In genomic region chr1:244836598-244836997, GRCh38 we compare ENCODE assay signal across 8 cellular contexts. TPM values are rescaled to one million over a fixed set of nuclear protein-coding genes. Genes with fewer than 3 reads are reported as not detected.
DNase-seq lines count a peak whose midpoint lies in the region; ATAC-seq and TF ChIP-seq lines count a peak whose summit lies in the region.

No MANE protein-coding gene starts in this region.

- ATAC-seq in GM19324 (IDR thresholded peaks at IDR 0.05; ENCODE audit: low FRiP score, unreplicated experiment) (no peak), GM19467 (IDR thresholded peaks at IDR 0.05; ENCODE audit: unreplicated experiment) (no peak)

- H3K36me3 ChIP-seq in adrenal gland (replicated peaks in 1 of 2): peaks cover 0 to 7% of the 10 kb centered on the region in 2 donors
- H3K36me3 ChIP-seq in thyroid gland: no peaks in the 10 kb centered on the region

- intact Hi-C loops in adrenal gland (cut with DNase I) (no loop called here), thyroid gland (cut with DNase I) (loop anchor here (10.0 kb wide), 1 partner anchor 208 kb away; no protein-coding TSS in a partner anchor)

- no peak for TF ChIP-seq CTCF in adrenal gland (IDR thresholded peaks at IDR 0.05)
- no peak for TF ChIP-seq CTCF in thyroid gland (IDR thresholded peaks at IDR 0.05)

- peak overlapping the region; percentile 55 to 100 (median 99) for H3K27ac ChIP-seq in adrenal gland
- peak overlapping the region; percentile 100 for H3K27ac ChIP-seq in layer of hippocampus (ENCODE audit: low read depth, low read length)
- H3K27ac ChIP-seq in thyroid gland: peak overlapping the region; percentile 33 to 99 (median 99)

- H3K4me1 ChIP-seq in adrenal gland (replicated peaks in 1 of 2): peaks cover 23 to 39% of the 10 kb centered on the region in 2 donors
- peaks cover 17 to 25% of the 10 kb centered on the region in 2 donors for H3K4me1 ChIP-seq in thyroid gland

- H3K27me3 ChIP-seq in adrenal gland (no peaks in the 10 kb centered on the region), layer of hippocampus (ENCODE audit: control insufficient read depth, insufficient read depth, low read length) (no peaks in the 10 kb centered on the region), thyroid gland (no peaks in the 10 kb centered on the region)

- H3K4me3 ChIP-seq in adrenal gland (peak overlapping the region in 3 of 4 donors; percentile 61 to 78 (median 71)), thyroid gland (replicated peaks in 1 of 3) (peak overlapping the region; percentile 55 to 79 (median 60))

- peak overlapping the region; percentile 84 for H3K4me3 Mint-ChIP-seq in activated CD4-positive, alpha-beta T cell treated with anti-CD3 and anti-CD28 coated beads, Interleukin-2, amount 10 ng/mL, durations not matched to agents 7 days and 5 days

- peaks cover 50% of the 10 kb centered on the region for H3K36me3 Mint-ChIP-seq in activated CD4-positive, alpha-beta T cell treated with anti-CD3 and anti-CD28 coated beads, Interleukin-2, amount 10 ng/mL, durations not matched to agents 7 days and 5 days (ENCODE audit: low read depth)

- H3K9me3 Mint-ChIP-seq in activated CD4-positive, alpha-beta T cell treated with anti-CD3 and anti-CD28 coated beads, Interleukin-2, amount 10 ng/mL, durations not matched to agents 7 days and 5 days: no peaks in the 10 kb centered on the region

- TF ChIP-seq POLR2A in adrenal gland (IDR thresholded peaks at IDR 0.05) (no peak), thyroid gland (IDR thresholded peaks at IDR 0.05) (no peak)

- 11 to 20% (median 17%) methylated on average over 3 of the region's 3 CpGs for WGBS in adrenal gland, 4 donors
- WGBS in thyroid gland, 2 donors: 27 to 29% methylated on average over 3 of the region's 3 CpGs

- CTCF ChIA-PET in activated CD4-positive, alpha-beta T cell treated with anti-CD3 and anti-CD28 coated beads, Interleukin-2, amount 10 ng/mL, durations not matched to agents 7 days and 5 days (lab: Charles Lee): interaction anchor here (0.5 to 10.5 kb wide), 6 partner anchors 10 to 1661 kb away, joined by 4 to 76 read pairs (median 7); partner anchors contain the start of gene HNRNPU

- H3K4me1 Mint-ChIP-seq in activated CD4-positive, alpha-beta T cell treated with anti-CD3 and anti-CD28 coated beads, Interleukin-2, amount 10 ng/mL, durations not matched to agents 7 days and 5 days: peaks cover 57% of the 10 kb centered on the region

- H3K27me3 Mint-ChIP-seq in activated CD4-positive, alpha-beta T cell treated with anti-CD3 and anti-CD28 coated beads, Interleukin-2, amount 10 ng/mL, durations not matched to agents 7 days and 5 days: no peaks in the 10 kb centered on the region

- no peak for DNase-seq in activated CD4-positive, alpha-beta T cell treated with anti-CD3 and anti-CD28 coated beads, Interleukin-2, amount 10 ng/mL, durations not matched to agents 7 days and 5 days
- no peak for DNase-seq in activated CD4-positive, alpha-beta T cell treated with anti-CD3 and anti-CD28 coated beads, Interleukin-2, amount 50 U/mL, for 48 hours
- no peak for DNase-seq in adrenal gland
- DNase-seq in thyroid gland: no peak
- DNase-seq in kidney glomerular epithelial cell (lab: John Stamatoyannopoulos, UW): no peak

- POLR2A ChIA-PET in activated CD4-positive, alpha-beta T cell treated with anti-CD3 and anti-CD28 coated beads, Interleukin-2, amount 10 ng/mL, durations not matched to agents 7 days and 5 days (lab: Charles Lee): interaction anchor here (0.8 kb wide), 1 partner anchor 26 kb away, joined by 4 read pairs; no protein-coding TSS in a partner anchor

- H3K9me3 ChIP-seq in adrenal gland (replicated peaks in 1 of 3) (no peaks in the 10 kb centered on the region), thyroid gland (no peaks in the 10 kb centered on the region)

- peak overlapping the region; percentile 98 for H3K27ac Mint-ChIP-seq in activated CD4-positive, alpha-beta T cell treated with anti-CD3 and anti-CD28 coated beads, Interleukin-2, amount 10 ng/mL, durations not matched to agents 7 days and 5 days

RNA-seq across cellular contexts. Expression of gene COX20, which starts 1.1 kb away (rescaled TPM):
- total RNA-seq in activated CD4-positive, alpha-beta T cell treated with anti-CD3 and anti-CD28 coated beads, Interleukin-2, amount 10 ng/mL, durations not matched to agents 7 days and 5 days: 10 to 100 TPM; 29.8 to 32.9 TPM
- 10 to 100 TPM; 32.2 to 78.1 (median 42.5) TPM for total RNA-seq in adrenal gland
- polyA plus RNA-seq in adrenal gland: 100 to 1,000 TPM; 120 to 265 (median 123) TPM
- 10 to 100 TPM; 68.8 to 83.6 (median 73.5) TPM for total RNA-seq in thyroid gland

RNA-seq across cellular contexts. Expression of gene HNRNPU, which starts 27.7 kb away (rescaled TPM):
- total RNA-seq in activated CD4-positive, alpha-beta T cell treated with anti-CD3 and anti-CD28 coated beads, Interleukin-2, amount 10 ng/mL, durations not matched to agents 7 days and 5 days: 100 to 1,000 TPM; 425 to 469 TPM
- total RNA-seq in adrenal gland (100 to 1,000 TPM; 192 to 326 (median 278) TPM), thyroid gland (100 to 1,000 TPM; 305 to 433 (median 344) TPM)
- polyA plus RNA-seq in adrenal gland: 100 to 1,000 TPM; 141 to 397 (median 145) TPM
